ENCODE assay signal across 11 cellular contexts in genomic region chr3:142866841-142867631, GRCh38. TPM values are rescaled to one million over a fixed set of nuclear protein-coding genes. Genes with fewer than 3 reads are reported as not detected.
A peak's percentile ranks its signal among the peaks of the same experiment; 100 is the strongest.
DNase-seq lines count a peak whose midpoint lies in the region; ATAC-seq and TF ChIP-seq lines count a peak whose summit lies in the region.
"Had no signal": no experiment of that assay in that cellular context is flagged by ENCODE, and none has a peak within 500 bp of the region (broad histone marks: within the 10 kb centered on the region; RNA-seq: fewer than 3 reads in every experiment).

No MANE protein-coding gene starts in this region.

- no peak overlapping the region for H2AFZ ChIP-seq in smooth muscle cell (ENCODE audit: low read depth)

- H3K27ac ChIP-seq in 22Rv1 (no peak overlapping the region), esophagus squamous epithelium (peak overlapping the region in 3 of 4 donors; percentile 43 to 84 (median 71)), smooth muscle cell (ENCODE audit: low read depth) (no peak overlapping the region), left ventricle myocardium inferior (replicated peaks) (no peak overlapping the region)
- H3K27ac ChIP-seq: HL-60, upper lobe of right lung had no signal

- WGBS in esophagus squamous epithelium, 2 donors: 35 to 50% methylated on average over 9 of the region's 9 CpGs
- 60% methylated on average over 9 of the region's 9 CpGs for WGBS in smooth muscle cell (ENCODE audit: low lambda C conversion rate)

- H3K9me3 ChIP-seq in esophagus squamous epithelium (no peaks in the 10 kb centered on the region), smooth muscle cell (replicated peaks; ENCODE audit: low read depth) (no peaks in the 10 kb centered on the region), left ventricle myocardium inferior (replicated peaks) (no peaks in the 10 kb centered on the region)
- H3K9me3 ChIP-seq: upper lobe of right lung had no signal

- peaks cover 12% of the 10 kb centered on the region for H3F3A ChIP-seq in smooth muscle cell (ENCODE audit: low read depth)

- H3K4me3 ChIP-seq in esophagus squamous epithelium (no peak overlapping the region), smooth muscle cell (no peak overlapping the region), left ventricle myocardium inferior (no peak overlapping the region)
- H3K4me3 ChIP-seq: upper lobe of right lung had no signal

- H3K9ac ChIP-seq in smooth muscle cell (ENCODE audit: low read depth): no peak overlapping the region

- TF ChIP-seq EP300 in Ishikawa (IDR thresholded peaks at IDR 0.05; ENCODE audit: borderline replicate concordance): no peak

- H3K4me1 ChIP-seq in esophagus squamous epithelium (peaks cover 0 to 45% (median 0%) of the 10 kb centered on the region in 3 donors), smooth muscle cell (ENCODE audit: low read depth) (peaks cover 16% of the 10 kb centered on the region), left ventricle myocardium inferior (peaks cover 9% of the 10 kb centered on the region)
- H3K4me1 ChIP-seq: upper lobe of right lung had no signal

- DNase-seq in NCI-H748 treated with DMSO at 0.1 percent for 48 hours (lab: John Stamatoyannopoulos, UW) (peak; percentile 88), esophagus squamous epithelium (lab: John Stamatoyannopoulos, UW) (no peak), smooth muscle cell (lab: John Stamatoyannopoulos, UW; ENCODE audit: unreplicated experiment) (no peak), hippocampal formation (lab: John Stamatoyannopoulos, UW) (no peak), left ventricle myocardium inferior (no peak)
- DNase-seq: effector memory CD8-positive, alpha-beta T cell; upper lobe of right lung had no signal

- TF ChIP-seq RAD21 in Ishikawa (IDR thresholded peaks at IDR 0.05; ENCODE audit: low read depth): peak; percentile 52

- peak; percentile 86 for TF ChIP-seq CTCF in 22Rv1 (IDR thresholded peaks at IDR 0.05)
- peak in 2 of 6 experiments; percentile 20 to 58 for TF ChIP-seq CTCF in esophagus squamous epithelium (IDR thresholded peaks at IDR 0.05)
- no peak for TF ChIP-seq CTCF in smooth muscle cell (IDR thresholded peaks at IDR 0.05; ENCODE audit: borderline replicate concordance, insufficient read depth, poor library complexity, severe bottlenecking)
- TF ChIP-seq CTCF in left ventricle myocardium inferior (IDR thresholded peaks at IDR 0.05; ENCODE audit: borderline replicate concordance): no peak

- no peaks in the 10 kb centered on the region for H3K79me2 ChIP-seq in smooth muscle cell (ENCODE audit: low read depth)

- H3K27me3 ChIP-seq in esophagus squamous epithelium: no peaks in the 10 kb centered on the region
- no peaks in the 10 kb centered on the region for H3K27me3 ChIP-seq in smooth muscle cell (ENCODE audit: low read depth)
- no peaks in the 10 kb centered on the region for H3K27me3 ChIP-seq in left ventricle myocardium inferior (ENCODE audit: low read depth)

- no peak for ATAC-seq in GM19395 (IDR thresholded peaks at IDR 0.05; ENCODE audit: unreplicated experiment)
- ATAC-seq: effector memory CD8-positive, alpha-beta T cell; upper lobe of right lung had no signal

- H3K4me2 ChIP-seq in smooth muscle cell: no peak overlapping the region

- TF ChIP-seq POLR2A in esophagus squamous epithelium (IDR thresholded peaks at IDR 0.05): no peak

- no peaks in the 10 kb centered on the region for H4K20me1 ChIP-seq in smooth muscle cell (ENCODE audit: low read depth)

- H3K36me3 ChIP-seq in esophagus squamous epithelium (no peaks in the 10 kb centered on the region), smooth muscle cell (ENCODE audit: low read depth) (no peaks in the 10 kb centered on the region), left ventricle myocardium inferior (no peaks in the 10 kb centered on the region)
- H3K36me3 ChIP-seq: upper lobe of right lung had no signal

- intact Hi-C loops in esophagus squamous epithelium (cut with DNase I) (no loop called here), left ventricle myocardium inferior (cut with micrococcal nuclease) (no loop called here)

TF ChIP-seq in Ishikawa, 13 proteins besides CTCF, POLR2A, EP300 and RAD21:
- TF ChIP-seq NFIC (IDR thresholded peaks at IDR 0.05) (peak; percentile 64), USF1 (IDR thresholded peaks at IDR 0.05) (no peak), YY1 (IDR thresholded peaks at IDR 0.05; ENCODE audit: low read depth) (no peak), MAX (IDR thresholded peaks at IDR 0.05) (peak; percentile 86), FOXM1 (IDR thresholded peaks at IDR 0.05; ENCODE audit: borderline replicate concordance, low read depth) (no peak)

RNA-seq across cellular contexts. Expression of gene PCOLCE2, which starts 21.8 kb away (rescaled TPM):
- total RNA-seq in esophagus squamous epithelium: 10 to 100 TPM in 2 of 4 donors, 1 to 10 TPM in 1, under 1 TPM in 1; 0.38 to 19.1 (median 6.4) TPM
- 32.5 and 71.3 TPM in 2 replicates for total RNA-seq in smooth muscle cell
- 46.6 and 80.9 TPM in 2 replicates for polyA plus RNA-seq in smooth muscle cell
- total RNA-seq in left ventricle myocardium inferior: 74.3 TPM

Comparison
In these comparisons a context has a peak if more than half of its experiments do, and no peak if none do; other contexts are left out.
1. H3K27ac ChIP-seq: peak in esophagus squamous epithelium (3 of 4); none in 22Rv1 (single experiment), smooth muscle cell (single experiment) and left ventricle myocardium inferior (single experiment).